16 cellular contexts compared by ENCODE assay signal in the genomic region with DNA sequence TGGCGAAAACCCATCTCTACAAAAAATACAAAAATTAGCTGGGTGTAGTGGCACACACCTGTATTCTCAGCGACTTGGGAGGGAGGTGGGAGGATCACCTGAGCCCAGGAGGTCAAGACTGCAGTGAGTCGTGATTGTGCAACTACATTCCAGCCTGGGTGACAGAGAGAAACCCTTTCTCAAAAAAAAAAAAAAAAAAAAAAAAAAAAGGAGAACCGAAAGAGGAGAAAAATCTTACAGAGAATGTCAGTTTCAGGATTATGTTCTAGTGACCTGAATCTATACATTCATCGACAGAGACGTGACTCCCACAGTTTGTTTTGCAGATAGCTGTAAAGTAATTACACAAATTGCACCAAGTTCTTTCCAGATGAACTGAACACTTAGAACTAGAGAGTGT.
DNase-seq lines count a peak whose midpoint lies in the region; ATAC-seq lines count a peak whose summit lies in the region.
"Had no signal": no experiment of that assay in that cellular context is flagged by ENCODE, and none has a peak within 500 bp of the region (broad histone marks: within the 10 kb centered on the region; RNA-seq: fewer than 3 reads in every experiment).

No MANE protein-coding gene starts in this region.

- no peaks in the 10 kb centered on the region for H3K9me3 Mint-ChIP-seq in activated naive CD4-positive, alpha-beta T cell treated with anti-CD3 and anti-CD28 coated beads, Interleukin-2, amount 10 ng/mL, durations not matched to agents 7 days and 5 days

- H2BK120ac ChIP-seq in mesendoderm (ENCODE audit: low read depth, low read length) = no peak overlapping the region

- ATAC-seq in HG02678 (IDR thresholded peaks at IDR 0.05; ENCODE audit: unreplicated experiment) (peak; percentile 43), HG03521 (IDR thresholded peaks at IDR 0.05; ENCODE audit: unreplicated experiment) (peak; percentile 52)
- ATAC-seq: activated naive CD4-positive, alpha-beta T cell treated with anti-CD3 and anti-CD28 coated beads, Interleukin-2, amount 50 U/mL, for 72 hours had no signal

- no peak overlapping the region for H3K4me2 ChIP-seq in mesendoderm (ENCODE audit: low read length)

- H3K27me3 ChIP-seq in mesendoderm (ENCODE audit: insufficient read depth, low read length, poor library complexity) = no peaks in the 10 kb centered on the region
- H3K27me3 ChIP-seq: upper lobe of left lung had no signal

- H3K9ac ChIP-seq in mesendoderm (ENCODE audit: low read length) = no peak overlapping the region

- no peaks in the 10 kb centered on the region for H3K36me3 ChIP-seq in mesendoderm (ENCODE audit: control insufficient read depth, insufficient read depth, low read length)
- H3K36me3 ChIP-seq: upper lobe of left lung had no signal

- no peak overlapping the region for H4K8ac ChIP-seq in mesendoderm (ENCODE audit: low read depth, low read length)

- no peak overlapping the region for H3K27ac Mint-ChIP-seq in activated naive CD4-positive, alpha-beta T cell treated with anti-CD3 and anti-CD28 coated beads, Interleukin-2, amount 10 ng/mL, durations not matched to agents 7 days and 5 days
- H3K27ac Mint-ChIP-seq: activated naive CD4-positive, alpha-beta T cell treated with anti-CD3 and anti-CD28 coated beads, Interleukin-2, amount 50 U/mL, for 72 hours had no signal

- no peak overlapping the region for H3K4ac ChIP-seq in mesendoderm (ENCODE audit: low read depth, low read length)

- H2BK5ac ChIP-seq in mesendoderm (ENCODE audit: low read length) = no peak overlapping the region

- no peak overlapping the region for H3K27ac ChIP-seq in mesendoderm (ENCODE audit: low read depth, low read length)
- H3K27ac ChIP-seq: 22Rv1, upper lobe of left lung had no signal

- no peaks in the 10 kb centered on the region for H3K4me1 ChIP-seq in mesendoderm (ENCODE audit: control insufficient read depth, low read depth, low read length)

- no peaks in the 10 kb centered on the region for H3K36me3 Mint-ChIP-seq in activated naive CD4-positive, alpha-beta T cell treated with anti-CD3 and anti-CD28 coated beads, Interleukin-2, amount 10 ng/mL, durations not matched to agents 7 days and 5 days

- H3K23ac ChIP-seq in mesendoderm (ENCODE audit: low read length) = no peak overlapping the region

- no peak overlapping the region for H2AK5ac ChIP-seq in mesendoderm (ENCODE audit: low read length)

- H3K56ac ChIP-seq in mesendoderm (ENCODE audit: low read length) = no peak overlapping the region

- H3K4me1 Mint-ChIP-seq in activated naive CD4-positive, alpha-beta T cell treated with anti-CD3 and anti-CD28 coated beads, Interleukin-2, amount 10 ng/mL, durations not matched to agents 7 days and 5 days = no peaks in the 10 kb centered on the region

- no CpG with 5 or more reads among the region's 6 CpGs for WGBS in mesendoderm (ENCODE audit: extremely low coverage, insufficient coverage, low lambda C conversion rate)

- DNase-seq in DMS53 (lab: John Stamatoyannopoulos, UW) (peak; percentile 14), DMS53 treated with DMSO at 0.1 percent for 48 hours (lab: John Stamatoyannopoulos, UW; ENCODE audit: unreplicated experiment) (no peak), mesendoderm (peak; percentile 36), superior temporal gyrus (ENCODE audit: extremely low spot score) (no peak), NCI-H510A (lab: John Stamatoyannopoulos, UW) (no peak)
- no peak for DNase-seq in activated naive CD4-positive, alpha-beta T cell treated with anti-CD3 and anti-CD28 coated beads, Interleukin-2, amount 10 ng/mL, durations not matched to agents 7 days and 5 days
- DNase-seq: GOT3, NCI-H1092 treated with DMSO at 0.1 percent for 48 hours, NCI-H446 treated with DMSO at 0.1 percent for 48 hours, Right ventricle myocardium superior, upper lobe of left lung had no signal

- H4K5ac ChIP-seq in mesendoderm (ENCODE audit: low read length) = no peak overlapping the region

- H3K4me3 ChIP-seq in mesendoderm (ENCODE audit: low read length) = no peak overlapping the region
- H3K4me3 ChIP-seq: lung, upper lobe of left lung had no signal

- H3K18ac ChIP-seq in mesendoderm (ENCODE audit: low read length) = no peak overlapping the region

- peaks cover 14% of the 10 kb centered on the region for H3K27me3 Mint-ChIP-seq in activated naive CD4-positive, alpha-beta T cell treated with anti-CD3 and anti-CD28 coated beads, Interleukin-2, amount 10 ng/mL, durations not matched to agents 7 days and 5 days

- CTCF ChIA-PET in activated naive CD4-positive, alpha-beta T cell treated with anti-CD3 and anti-CD28 coated beads, Interleukin-2, amount 10 ng/mL, durations not matched to agents 7 days and 5 days (lab: Charles Lee) = no interaction called here

- H2BK15ac ChIP-seq in mesendoderm (replicated peaks; ENCODE audit: low read depth) = no peak overlapping the region

- no peaks in the 10 kb centered on the region for H3K79me2 ChIP-seq in mesendoderm (ENCODE audit: control insufficient read depth, insufficient read depth, low read length)

- no peaks in the 10 kb centered on the region for H3K79me1 ChIP-seq in mesendoderm (ENCODE audit: low read length)

- H3K4me3 Mint-ChIP-seq in activated naive CD4-positive, alpha-beta T cell treated with anti-CD3 and anti-CD28 coated beads, Interleukin-2, amount 10 ng/mL, durations not matched to agents 7 days and 5 days = no peak overlapping the region

Comparison
In these comparisons a context has a peak if more than half of its experiments do, and no peak if none do; other contexts are left out.
1. DNase-seq: peak in DMS53 (single experiment) and mesendoderm (single experiment); none in DMS53 treated with DMSO at 0.1 percent for 48 hours (single experiment), superior temporal gyrus (single experiment), NCI-H510A (single experiment) and activated naive CD4-positive, alpha-beta T cell treated with anti-CD3 and anti-CD28 coated beads, Interleukin-2, amount 10 ng/mL, durations not matched to agents 7 days and 5 days (single experiment).